ENCODE assay signal across 8 cellular contexts in the genomic region with DNA sequence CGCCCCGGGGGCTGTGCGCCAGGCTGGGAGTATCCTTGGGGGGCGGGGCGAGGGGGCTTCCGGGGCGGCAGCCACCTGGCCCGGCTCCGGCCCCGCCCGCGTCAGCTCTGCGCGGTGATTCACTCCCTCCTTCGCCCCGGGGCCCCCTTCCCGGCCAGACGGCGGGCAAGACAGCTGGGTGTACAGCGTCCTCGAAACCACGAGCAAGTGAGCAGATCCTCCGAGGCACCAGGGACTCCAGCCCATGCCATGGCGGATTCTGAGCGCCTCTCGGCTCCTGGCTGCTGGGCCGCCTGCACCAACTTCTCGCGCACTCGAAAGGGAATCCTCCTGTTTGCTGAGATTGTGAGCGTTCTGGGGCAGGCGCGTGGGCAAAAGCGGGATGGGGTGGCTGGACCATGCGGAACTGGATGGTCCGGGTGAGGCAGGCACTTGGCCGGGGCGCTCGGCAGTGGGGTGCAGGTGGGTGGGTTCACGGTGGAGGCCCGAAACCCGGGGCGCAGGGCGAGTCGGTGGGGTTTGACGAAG. TPM values are rescaled to one million over a fixed set of nuclear protein-coding genes. Genes with fewer than 3 reads are reported as not detected.
DNase-seq lines count a peak whose midpoint lies in the region; ATAC-seq and TF ChIP-seq lines count a peak whose summit lies in the region.

A gene with protein sequence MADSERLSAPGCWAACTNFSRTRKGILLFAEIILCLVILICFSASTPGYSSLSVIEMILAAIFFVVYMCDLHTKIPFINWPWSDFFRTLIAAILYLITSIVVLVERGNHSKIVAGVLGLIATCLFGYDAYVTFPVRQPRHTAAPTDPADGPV (plus strand): TSS at position 147 of the 528 bp plus-strand sequence. CDS start 103 bp downstream, at position 250.

- H3K9me3 ChIP-seq in Caco-2, result no peaks in the 10 kb centered on the region
- H3K9me3 ChIP-seq in ectodermal cell (ENCODE audit: control insufficient read depth, low read length), result no peaks in the 10 kb centered on the region

- 2 to 3% methylated on average over 46 of the region's 46 CpGs for WGBS in ectodermal cell, 2 experiments

- H3K27me3 ChIP-seq in Caco-2 (replicated peaks; ENCODE audit: control insufficient read depth, insufficient read depth, low read length), result no peaks in the 10 kb centered on the region
- H3K27me3 ChIP-seq in ectodermal cell (ENCODE audit: control insufficient read depth, insufficient read depth, low read length, poor library complexity, severe bottlenecking), result peaks cover 48% of the 10 kb centered on the region

- intact Hi-C loops in Caco-2 (cut with micrococcal nuclease; ENCODE audit: unreplicated experiment), result loop anchor here (10.0 kb wide), 1 partner anchor 63 kb away; a partner anchor contains a TSS

- H3K36me3 ChIP-seq in Caco-2 (ENCODE audit: control insufficient read depth, insufficient read depth, low read length), result no peaks in the 10 kb centered on the region
- no peaks in the 10 kb centered on the region for H3K36me3 ChIP-seq in ectodermal cell (ENCODE audit: control insufficient read depth, insufficient read depth, low read length)

- peak within 1 kb of the TSS; percentile 86 for H3K4me3 Mint-ChIP-seq in Caco-2 (ENCODE audit: unreplicated experiment)
- H3K4me3 Mint-ChIP-seq in mesothelial cell of epicardium, result peak within 1 kb of the TSS; percentile 73
- peak within 1 kb of the TSS; percentile 83 for H3K4me3 Mint-ChIP-seq in stimulated activated effector memory CD8-positive, alpha-beta T cell treated with anti-CD3 and anti-CD28 coated beads, Interleukin-12 subunit alpha, Interleukin-12 subunit beta, amount 100 ng/mL, for 72 hours

- H3K4me1 ChIP-seq in Caco-2 (no peaks in the 10 kb centered on the region), ectodermal cell (ENCODE audit: control insufficient read depth, insufficient read depth, low read length) (no peaks in the 10 kb centered on the region)

- no TSS peak for BruUV-seq in Caco-2 (replicated peaks; lab: Mats Ljungman, UMichigan)

- ATAC-seq in GM21723 (IDR thresholded peaks at IDR 0.05; ENCODE audit: unreplicated experiment), result peak; percentile 41
- peak; percentile 80 for ATAC-seq in stimulated activated effector memory CD8-positive, alpha-beta T cell treated with anti-CD3 and anti-CD28 coated beads, Interleukin-12 subunit alpha, Interleukin-12 subunit beta, amount 100 ng/mL, for 72 hours
- ATAC-seq in GM21576 (IDR thresholded peaks at IDR 0.05; ENCODE audit: unreplicated experiment), result no peak

- H3K4me1 Mint-ChIP-seq in Caco-2 (ENCODE audit: low read depth, unreplicated experiment) (peaks cover 14% of the 10 kb centered on the region), mesothelial cell of epicardium (peaks cover 15% of the 10 kb centered on the region)
- peaks cover 42% of the 10 kb centered on the region for H3K4me1 Mint-ChIP-seq in stimulated activated effector memory CD8-positive, alpha-beta T cell treated with anti-CD3 and anti-CD28 coated beads, Interleukin-12 subunit alpha, Interleukin-12 subunit beta, amount 100 ng/mL, for 72 hours

- TF ChIP-seq POLR2A in NB4 (IDR thresholded peaks at IDR 0.05; ENCODE audit: extremely low read depth, insufficient read length), result peak; percentile 54

- H3K27ac Mint-ChIP-seq in Caco-2 (ENCODE audit: unreplicated experiment), result no peak within 1 kb of the TSS
- H3K27ac Mint-ChIP-seq in mesothelial cell of epicardium, result peak within 1 kb of the TSS; percentile 53
- peak within 1 kb of the TSS; percentile 87 for H3K27ac Mint-ChIP-seq in stimulated activated effector memory CD8-positive, alpha-beta T cell treated with anti-CD3 and anti-CD28 coated beads, Interleukin-12 subunit alpha, Interleukin-12 subunit beta, amount 100 ng/mL, for 72 hours

- POLR2A ChIA-PET in Caco-2 (lab: Charles Lee), result interaction anchor here (0.6 to 2.1 kb wide), 2 partner anchors 19 to 214 kb away, joined by 4 to 7 read pairs; no protein-coding TSS in a partner anchor

- DNase-seq in Caco-2 (peak in 1 of 2 experiments; percentile 64), NB4 (ENCODE audit: low read depth) (peak; percentile 84), mesothelial cell of epicardium (ENCODE audit: low spot score in 2 of 2, unreplicated experiment in 2 of 2) (no peak)
- peak; percentile 75 to 79 for DNase-seq in activated CD4-positive, alpha-beta T cell treated with anti-CD3 and anti-CD28 coated beads, Interleukin-2, amount 50 U/mL, for 48 hours
- DNase-seq in stimulated activated effector memory CD8-positive, alpha-beta T cell treated with anti-CD3 and anti-CD28 coated beads, Interleukin-12 subunit alpha, Interleukin-12 subunit beta, amount 100 ng/mL, for 72 hours (ENCODE audit: low spot score in 2 of 2), result peak; percentile 56 to 77

- peaks cover 10% of the 10 kb centered on the region for H3K36me3 Mint-ChIP-seq in Caco-2 (ENCODE audit: insufficient read depth, unreplicated experiment)
- peaks cover 20% of the 10 kb centered on the region for H3K36me3 Mint-ChIP-seq in mesothelial cell of epicardium
- H3K36me3 Mint-ChIP-seq in stimulated activated effector memory CD8-positive, alpha-beta T cell treated with anti-CD3 and anti-CD28 coated beads, Interleukin-12 subunit alpha, Interleukin-12 subunit beta, amount 100 ng/mL, for 72 hours, result peaks cover 59% of the 10 kb centered on the region

- H3K27me3 Mint-ChIP-seq in Caco-2 (ENCODE audit: insufficient read depth, unreplicated experiment) (no peaks in the 10 kb centered on the region), mesothelial cell of epicardium (ENCODE audit: low read depth) (peaks cover 10% of the 10 kb centered on the region)

- H3K4me3 ChIP-seq in Caco-2 (ENCODE audit: low read depth, low read length) (peak within 1 kb of the TSS; percentile 63), NB4 (ENCODE audit: low read depth, low read length) (peak within 1 kb of the TSS; percentile 84), ectodermal cell (ENCODE audit: insufficient read depth, low read depth, low read length) (peak within 1 kb of the TSS; percentile 22)

- no peaks in the 10 kb centered on the region for H3K9me3 Mint-ChIP-seq in Caco-2 (ENCODE audit: unreplicated experiment)
- H3K9me3 Mint-ChIP-seq in mesothelial cell of epicardium, result peaks cover 10% of the 10 kb centered on the region
- no peaks in the 10 kb centered on the region for H3K9me3 Mint-ChIP-seq in stimulated activated effector memory CD8-positive, alpha-beta T cell treated with anti-CD3 and anti-CD28 coated beads, Interleukin-12 subunit alpha, Interleukin-12 subunit beta, amount 100 ng/mL, for 72 hours

- no peak within 1 kb of the TSS for H3K27ac ChIP-seq in ectodermal cell (ENCODE audit: insufficient read depth, low read depth, low read length, poor library complexity, severe bottlenecking)

- CTCF ChIA-PET in Caco-2 (lab: Charles Lee), result interaction anchor here (1.0 to 2.3 kb wide), 2 partner anchors 16 to 19 kb away, joined by 5 to 8 read pairs; no protein-coding TSS in a partner anchor

- TF ChIP-seq CTCF in Caco-2 (IDR thresholded peaks at IDR 0.05; ENCODE audit: insufficient read depth in 1 of 2, low read depth in 1 of 2, low read length in 1 of 2, severe bottlenecking in 1 of 2, unreplicated experiment in 1 of 2), result no peak
- no peak for TF ChIP-seq CTCF in NB4 (IDR thresholded peaks at IDR 0.05; ENCODE audit: low read depth, low read length)
- no peak for TF ChIP-seq CTCF in mesothelial cell of epicardium (IDR thresholded peaks at IDR 0.05; ENCODE audit: unreplicated experiment)

RNA-seq across cellular contexts. Expression of the gene that starts here (rescaled TPM):
- total RNA-seq in Caco-2 (2022) (54.2 and 73.9 TPM in 2 replicates), mesothelial cell of epicardium (37.5 to 38.1 TPM (median 37.8 TPM) in 3 replicates)
- polyA plus RNA-seq in ectodermal cell (2013, experiment 1 of 4), result 2.4 TPM
- polyA plus RNA-seq in ectodermal cell (2013, experiment 2 of 4), result 2.4 TPM
- polyA plus RNA-seq in ectodermal cell (2013, experiment 3 of 4), result 2.9 TPM
- polyA plus RNA-seq in ectodermal cell (2013, experiment 4 of 4), result 3.0 TPM

Comparison
In these comparisons a context has a peak if more than half of its experiments do, and no peak if none do; other contexts are left out.
1. DNase-seq: peak in NB4 (single experiment), activated CD4-positive, alpha-beta T cell treated with anti-CD3 and anti-CD28 coated beads, Interleukin-2, amount 50 U/mL, for 48 hours (2 of 2) and stimulated activated effector memory CD8-positive, alpha-beta T cell treated with anti-CD3 and anti-CD28 coated beads, Interleukin-12 subunit alpha, Interleukin-12 subunit beta, amount 100 ng/mL, for 72 hours (2 of 2); none in mesothelial cell of epicardium (0 of 2).
2. H3K4me3 ChIP-seq: peak in every context shown above with its lines; median percentile 84 in NB4; 63 in Caco-2; 22 in ectodermal cell.
3. Peak in every context shown above with its lines, with median percentiles within 50 percentile points of each other: H3K4me3 Mint-ChIP-seq.